ENCODE assay signal across 15 cellular contexts in genomic region chr16:87584975-87585374, GRCh38. TPM values are rescaled to one million over a fixed set of nuclear protein-coding genes. Genes with fewer than 3 reads are reported as not detected.
A peak's percentile ranks its signal among the peaks of the same experiment; 100 is the strongest.
DNase-seq lines count a peak whose midpoint lies in the region; ATAC-seq and TF ChIP-seq lines count a peak whose summit lies in the region.
"Had no signal": no experiment of that assay in that cellular context is flagged by ENCODE, and none has a peak within 500 bp of the region (broad histone marks: within the 10 kb centered on the region; RNA-seq: fewer than 3 reads in every experiment).

No MANE protein-coding gene starts in this region.

- TF ChIP-seq CTCF in IMR-90 (conservative IDR thresholded peaks at IDR 0.05; ENCODE audit: low read depth, low read length) (no peak), chondrocyte (IDR thresholded peaks at IDR 0.05) (no peak), smooth muscle cell (IDR thresholded peaks at IDR 0.05; ENCODE audit: borderline replicate concordance, insufficient read depth, poor library complexity, severe bottlenecking) (no peak)
- TF ChIP-seq CTCF in activated CD8-positive, alpha-beta T cell treated with anti-CD3 and anti-CD28 coated beads for 36 hours (IDR thresholded peaks at IDR 0.05) = no peak

- DNase-seq in IMR-90 = no peak
- peak; percentile 74 for DNase-seq in chondrocyte (ENCODE audit: low spot score)
- no peak for DNase-seq in mesendoderm
- DNase-seq in smooth muscle cell (lab: John Stamatoyannopoulos, UW; ENCODE audit: unreplicated experiment) = no peak
- DNase-seq in activated CD8-positive, alpha-beta T cell treated with anti-CD3 and anti-CD28 coated beads for 36 hours = no peak
- no peak for DNase-seq in GM23248
- DNase-seq: Calu3; CD4-positive, alpha-beta memory T cell; COR-L47; DMS53; DMS79 treated with DMSO at 0.1 percent for 48 hours; GF-D8; GOT3 had no signal

- H3K23ac ChIP-seq in IMR-90 (ENCODE audit: low read depth, low read length) = no peak overlapping the region
- H3K23ac ChIP-seq in mesendoderm (ENCODE audit: low read length) = no peak overlapping the region

- no peak overlapping the region for H2AK5ac ChIP-seq in IMR-90 (ENCODE audit: low read depth, low read length)
- no peak overlapping the region for H2AK5ac ChIP-seq in mesendoderm (ENCODE audit: low read length)

- no peaks in the 10 kb centered on the region for H3K9me2 ChIP-seq in GM23248 (ENCODE audit: insufficient read depth)

- H3K4me3 ChIP-seq in IMR-90 (ENCODE audit: insufficient read depth, low read depth, low read length) = no peak overlapping the region
- no peak overlapping the region for H3K4me3 ChIP-seq in mesendoderm (ENCODE audit: low read length)
- H3K4me3 ChIP-seq in smooth muscle cell = no peak overlapping the region
- no peak overlapping the region for H3K4me3 ChIP-seq in GM23248

- H2BK15ac ChIP-seq in IMR-90 (ENCODE audit: low read depth, low read length) (no peak overlapping the region), mesendoderm (replicated peaks; ENCODE audit: low read depth) (no peak overlapping the region)

- H3K9me3 ChIP-seq in IMR-90 (ENCODE audit: control insufficient read depth, insufficient read depth, low read length) (no peaks in the 10 kb centered on the region), smooth muscle cell (replicated peaks; ENCODE audit: low read depth) (no peaks in the 10 kb centered on the region), GM23248 (ENCODE audit: low read depth) (no peaks in the 10 kb centered on the region)

- H4K8ac ChIP-seq in IMR-90 (ENCODE audit: low read depth in 2 of 2, low read length in 2 of 2) (no peak overlapping the region), mesendoderm (ENCODE audit: low read depth, low read length) (no peak overlapping the region)

- H2AFZ ChIP-seq in IMR-90 (replicated peaks; ENCODE audit: low read length, poor library complexity) = no peak overlapping the region
- H2AFZ ChIP-seq in smooth muscle cell (ENCODE audit: low read depth) = no peak overlapping the region
- no peak overlapping the region for H2AFZ ChIP-seq in GM23248

- H3K27ac ChIP-seq in IMR-90 (ENCODE audit: insufficient read depth, low read length) (no peak overlapping the region), mesendoderm (ENCODE audit: low read depth, low read length) (no peak overlapping the region), smooth muscle cell (ENCODE audit: low read depth) (peak overlapping the region; percentile 99), GM23248 (no peak overlapping the region)

- H3K9ac ChIP-seq in IMR-90 (ENCODE audit: low read depth, low read length) (no peak overlapping the region), mesendoderm (ENCODE audit: low read length) (no peak overlapping the region), smooth muscle cell (ENCODE audit: low read depth) (peak overlapping the region; percentile 60), GM23248 (no peak overlapping the region)

- H3K9me1 ChIP-seq in IMR-90 (ENCODE audit: insufficient read depth, low read length) = peaks cover 18% of the 10 kb centered on the region

- H4K91ac ChIP-seq in IMR-90 (ENCODE audit: insufficient read depth, low read depth, low read length) = no peak overlapping the region

- intact Hi-C loops in IMR-90 (cut with micrococcal nuclease) = no loop called here
- intact Hi-C loops in activated CD8-positive, alpha-beta T cell treated with anti-CD3 and anti-CD28 coated beads for 36 hours (cut with micrococcal nuclease) = loop anchor here (10.0 kb wide), 1 partner anchor 50 kb away; no protein-coding TSS in a partner anchor

- H3K27ac Mint-ChIP-seq in chondrocyte (ENCODE audit: unreplicated experiment) = no peak overlapping the region
- H3K27ac Mint-ChIP-seq in activated CD8-positive, alpha-beta T cell treated with anti-CD3 and anti-CD28 coated beads for 36 hours = no peak overlapping the region
- H3K27ac Mint-ChIP-seq: CD4-positive, alpha-beta memory T cell had no signal

- H2AK9ac ChIP-seq in IMR-90 (replicated peaks; ENCODE audit: low read depth, low read length, poor library complexity) = no peak overlapping the region

- H3K4ac ChIP-seq in IMR-90 (ENCODE audit: low read depth, low read length) (peak overlapping the region; percentile 33; the same call in 1 of the 2 replicates), mesendoderm (ENCODE audit: low read depth, low read length) (no peak overlapping the region)

- CTCF ChIA-PET in IMR-90 (lab: Yijun Ruan, JAX) = interaction anchor here (0.6 kb wide), 1 partner anchor 51 kb away, joined by 4 read pairs; no protein-coding TSS in a partner anchor
- CTCF ChIA-PET in activated CD8-positive, alpha-beta T cell treated with anti-CD3 and anti-CD28 coated beads for 36 hours (lab: Charles Lee) = interaction anchor here (0.9 kb wide), 1 partner anchor 50 kb away, joined by 3 read pairs; no protein-coding TSS in a partner anchor

- H3K36me3 ChIP-seq in IMR-90 (ENCODE audit: control insufficient read depth, insufficient read depth, low read length) (no peaks in the 10 kb centered on the region), mesendoderm (ENCODE audit: control insufficient read depth, insufficient read depth, low read length) (no peaks in the 10 kb centered on the region), smooth muscle cell (ENCODE audit: low read depth) (no peaks in the 10 kb centered on the region), GM23248 (ENCODE audit: low read depth) (no peaks in the 10 kb centered on the region)

- H3K27me3 ChIP-seq in IMR-90 (ENCODE audit: control insufficient read depth, insufficient read depth, low read length) (peaks cover 18% of the 10 kb centered on the region), mesendoderm (ENCODE audit: insufficient read depth, low read length, poor library complexity) (no peaks in the 10 kb centered on the region), smooth muscle cell (ENCODE audit: low read depth) (no peaks in the 10 kb centered on the region), GM23248 (replicated peaks; ENCODE audit: insufficient read depth) (peaks cover 5% of the 10 kb centered on the region)

- H3K27me3 Mint-ChIP-seq in chondrocyte (ENCODE audit: low read depth) = peaks cover 8% of the 10 kb centered on the region
- H3K27me3 Mint-ChIP-seq in activated CD8-positive, alpha-beta T cell treated with anti-CD3 and anti-CD28 coated beads for 36 hours = peaks cover 31% of the 10 kb centered on the region

- H3K18ac ChIP-seq in IMR-90 (ENCODE audit: low read depth, low read length) (no peak overlapping the region), mesendoderm (ENCODE audit: low read length) (no peak overlapping the region)

- no TSS peak for BruUV-seq in IMR-90 (replicated peaks; lab: Mats Ljungman, UMichigan)

- H3F3A ChIP-seq in smooth muscle cell (ENCODE audit: low read depth) (peaks cover 38% of the 10 kb centered on the region), GM23248 (ENCODE audit: insufficient read depth) (peaks cover 28% of the 10 kb centered on the region)

- in situ Hi-C loops in IMR-90 (cut with MboI; ENCODE audit: low sequenced_read_pairs) = loop anchor here (5.0 kb wide), 1 partner anchor 182 kb away; the partner anchor contains the start of gene KLHDC4
- in situ Hi-C loops in GM23248 (cut with MboI) = no loop called here

- dilution Hi-C loops in IMR-90 (cut with HindIII; ENCODE audit: low sequenced_read_pairs, unreplicated experiment) = no loop called here

- H2BK5ac ChIP-seq in IMR-90 (ENCODE audit: low read depth, low read length, poor library complexity, severe bottlenecking) (no peak overlapping the region), mesendoderm (ENCODE audit: low read length) (no peak overlapping the region)

- H3K79me2 ChIP-seq in mesendoderm (ENCODE audit: control insufficient read depth, insufficient read depth, low read length) = no peaks in the 10 kb centered on the region
- H3K79me2 ChIP-seq in smooth muscle cell (ENCODE audit: low read depth) = no peaks in the 10 kb centered on the region
- no peaks in the 10 kb centered on the region for H3K79me2 ChIP-seq in GM23248 (ENCODE audit: insufficient read depth)

- no peak overlapping the region for H2BK20ac ChIP-seq in IMR-90 (ENCODE audit: low read depth, low read length)

- H3K4me3 Mint-ChIP-seq in chondrocyte (ENCODE audit: unreplicated experiment) = no peak overlapping the region
- no peak overlapping the region for H3K4me3 Mint-ChIP-seq in activated CD8-positive, alpha-beta T cell treated with anti-CD3 and anti-CD28 coated beads for 36 hours
- H3K4me3 Mint-ChIP-seq: CD4-positive, alpha-beta memory T cell had no signal

- H3K4me1 ChIP-seq in IMR-90 (ENCODE audit: control insufficient read depth, insufficient read depth, low read length) (peaks cover 26% of the 10 kb centered on the region), mesendoderm (ENCODE audit: control insufficient read depth, low read depth, low read length) (no peaks in the 10 kb centered on the region), smooth muscle cell (ENCODE audit: low read depth) (peaks cover 24% of the 10 kb centered on the region), GM23248 (ENCODE audit: insufficient read depth) (peaks cover 33% of the 10 kb centered on the region)

- H3K36me3 Mint-ChIP-seq in chondrocyte (ENCODE audit: low read depth) = no peaks in the 10 kb centered on the region
- no peaks in the 10 kb centered on the region for H3K36me3 Mint-ChIP-seq in activated CD8-positive, alpha-beta T cell treated with anti-CD3 and anti-CD28 coated beads for 36 hours (ENCODE audit: low read depth)
- H3K36me3 Mint-ChIP-seq: CD4-positive, alpha-beta memory T cell had no signal

- ATAC-seq in IMR-90 (ENCODE audit: low read depth) (no peak), HG03378 (IDR thresholded peaks at IDR 0.05; ENCODE audit: unreplicated experiment) (no peak)
- no peak for ATAC-seq in activated CD8-positive, alpha-beta T cell treated with anti-CD3 and anti-CD28 coated beads for 36 hours

- no peaks in the 10 kb centered on the region for H3K9me3 Mint-ChIP-seq in chondrocyte (ENCODE audit: low read depth)
- no peaks in the 10 kb centered on the region for H3K9me3 Mint-ChIP-seq in activated CD8-positive, alpha-beta T cell treated with anti-CD3 and anti-CD28 coated beads for 36 hours
- H3K9me3 Mint-ChIP-seq: CD4-positive, alpha-beta memory T cell had no signal

- H3K4me1 Mint-ChIP-seq in chondrocyte (ENCODE audit: low read depth) = peaks cover 45% of the 10 kb centered on the region
- peaks cover 2% of the 10 kb centered on the region for H3K4me1 Mint-ChIP-seq in activated CD8-positive, alpha-beta T cell treated with anti-CD3 and anti-CD28 coated beads for 36 hours (ENCODE audit: low read depth)
- H3K4me1 Mint-ChIP-seq: CD4-positive, alpha-beta memory T cell had no signal

- WGBS in IMR-90 (ENCODE audit: extremely low coverage in 2 of 2, insufficient read length in 1 of 2), 2 experiments = 98% methylated on average over 8 of the region's 8 CpGs; no CpG with 5 or more reads in 1 of the 2 experiments
- no CpG with 5 or more reads among the region's 8 CpGs for WGBS in mesendoderm (ENCODE audit: extremely low coverage, insufficient coverage, low lambda C conversion rate)
- WGBS in smooth muscle cell (ENCODE audit: low lambda C conversion rate) = 97% methylated on average over 8 of the region's 8 CpGs
- 92 to 93% methylated on average over 8 of the region's 8 CpGs for WGBS in GM23248 (ENCODE audit: low coverage in 1 of 2, low lambda C conversion rate in 2 of 2, missing lambda C conversion rate in 2 of 2), 2 experiments

- H3K56ac ChIP-seq in IMR-90 (ENCODE audit: extremely low read depth, insufficient read depth, low read length) = no peak overlapping the region
- peak overlapping the region; percentile 3 for H3K56ac ChIP-seq in mesendoderm (ENCODE audit: low read length)

- TF ChIP-seq POLR2A in IMR-90 (IDR thresholded peaks at IDR 0.05; ENCODE audit: low read depth, low read length) = no peak

- H4K20me1 ChIP-seq in IMR-90 (ENCODE audit: insufficient read depth, low read length) (no peaks in the 10 kb centered on the region), smooth muscle cell (ENCODE audit: low read depth) (no peaks in the 10 kb centered on the region), GM23248 (ENCODE audit: insufficient read depth) (no peaks in the 10 kb centered on the region)

- POLR2A ChIA-PET in IMR-90 (lab: Charles Lee; ENCODE audit: unreplicated experiment) = no interaction called here
- POLR2A ChIA-PET in activated CD8-positive, alpha-beta T cell treated with anti-CD3 and anti-CD28 coated beads for 36 hours (lab: Charles Lee) = no interaction called here

- TF ChIP-seq RAD21 in IMR-90 (IDR thresholded peaks at IDR 0.05; ENCODE audit: low read length) = no peak

- H2BK120ac ChIP-seq in IMR-90 (ENCODE audit: low read depth, low read length) (no peak overlapping the region; the same call in 1 of the 2 replicates), mesendoderm (ENCODE audit: low read depth, low read length) (no peak overlapping the region)

- H3K14ac ChIP-seq in IMR-90 (replicated peaks; ENCODE audit: low read depth, low read length) = no peak overlapping the region

- H4K5ac ChIP-seq in IMR-90 (ENCODE audit: low read depth, low read length) = no peak overlapping the region
- H4K5ac ChIP-seq in mesendoderm (ENCODE audit: low read length) = no peak overlapping the region

- H3K4me2 ChIP-seq in IMR-90 (ENCODE audit: low read depth, low read length) (no peak overlapping the region), mesendoderm (ENCODE audit: low read length) (no peak overlapping the region), smooth muscle cell (peak overlapping the region; percentile 41), GM23248 (ENCODE audit: unreplicated experiment) (no peak overlapping the region)

- H3K79me1 ChIP-seq in IMR-90 (ENCODE audit: low read depth in 1 of 2, low read length in 2 of 2) (0 out of 4 replicates have a peak, but pooled peaks cover 0 to 5% of the 10 kb centered on the region in 2 experiments), mesendoderm (ENCODE audit: low read length) (no peaks in the 10 kb centered on the region)

RNA-seq across cellular contexts. Expression of gene JPH3, which starts 17.3 kb away (rescaled TPM):
- total RNA-seq in IMR-90 (2012; rRNA removed) (under 0.01 TPM in 1 of 2 replicates, not detected in the other), chondrocyte (1.1 to 1.9 TPM (median 1.2 TPM) in 3 replicates), smooth muscle cell (2.4 and 4.9 TPM in 2 replicates)
- polyA plus RNA-seq in IMR-90 (2012; rRNA removed) (0.01 and 0.03 TPM in 2 replicates), smooth muscle cell (2.1 and 4.3 TPM in 2 replicates), GM23248 (2016; fragmentation: Nextera tagmentation; extraction: Ambion mirVana) (not detected in 2 replicates)
- polyA plus RNA-seq in IMR-90 (2012; cell fraction: cytosol; rRNA removed) = 0.05 and 0.06 TPM in 2 replicates
- 0.02 and 0.05 TPM in 2 replicates for polyA plus RNA-seq in IMR-90 (2012; cell fraction: nucleus; rRNA removed; ENCODE audit: low replicate concordance)
- 9.3 TPM for polyA plus RNA-seq in mesendoderm (2013, experiment 1 of 2)
- 10.2 TPM for polyA plus RNA-seq in mesendoderm (2013, experiment 2 of 2)
- under 1 TPM; 0.07 to 0.09 TPM for total RNA-seq in activated CD8-positive, alpha-beta T cell treated with anti-CD3 and anti-CD28 coated beads for 36 hours
- not detected in 2 replicates for total RNA-seq in GM23248 (2014; rRNA removed; shearing (Covaris generic))
- polyA plus RNA-seq: BJ; CD4-positive, alpha-beta memory T cell had no signal
